In genomic region chr2:63863707-63864106, GRCh38 we compare ENCODE assay signal across 13 cellular contexts.
"Had no signal": no experiment of that assay in that cellular context is flagged by ENCODE, and none has a peak within 500 bp of the region (broad histone marks: within the 10 kb centered on the region; RNA-seq: fewer than 3 reads in every experiment).

No MANE protein-coding gene starts in this region.

- ATAC-seq: effector memory CD8-positive, alpha-beta T cell; stimulated activated naive B cell treated with anti-CD40 and anti-IgM and Interleukin-4, amounts not matched to agents 10 μg/mL and 1 μg/mL and 100 μg/mL, for 72 hours; T-cell had no signal

- H3K36me3 ChIP-seq: ovary had no signal

- H3K4me3 ChIP-seq: adrenal gland, mucosa of descending colon, ovary, skin epidermis, transverse colon had no signal

- H3K9me3 ChIP-seq: adrenal gland, mucosa of descending colon, ovary, transverse colon had no signal

- H3K27ac ChIP-seq: adrenal gland, ovary, skin epidermis, WERI-Rb-1 had no signal

- DNase-seq: activated CD4-positive, alpha-beta T cell treated with anti-CD3 and anti-CD28 coated beads, Interleukin-2, amount 10 ng/mL, durations not matched to agents 24 days and 14 days; activated naive CD4-positive, alpha-beta T cell; adrenal gland; effector memory CD8-positive, alpha-beta T cell; immature natural killer cell; mucosa of descending colon; ovary; stimulated activated naive B cell treated with anti-CD40 and anti-IgM and Interleukin-4, amounts not matched to agents 10 μg/mL and 1 μg/mL and 100 μg/mL, for 72 hours; substantia nigra; T-cell; transverse colon; WERI-Rb-1 had no signal

- H3K27me3 ChIP-seq: adrenal gland, ovary, transverse colon had no signal
